1 cellular context compared by ENCODE assay signal in genomic region chr17:4014148-4014927, GRCh38.
TF ChIP-seq lines count a peak whose summit lies in the region.

No MANE protein-coding gene starts in this region.

TF ChIP-seq in HepG2, 621 proteins besides CTCF, POLR2A, EP300 and RAD21 (continued from another document and continues in another):
- TF ChIP-seq MATR3 (CRISPR knock-in tag; IDR thresholded peaks at IDR 0.05): no peak
- TF ChIP-seq ZFP1 (CRISPR knock-in tag; IDR thresholded peaks at IDR 0.05): 0 out of 2 replicates have a peak, but pooled peaks have one; percentile 19
- TF ChIP-seq ZNF460 (CRISPR knock-in tag; IDR thresholded peaks at IDR 0.05; ENCODE audit: borderline replicate concordance): peak; percentile 28; the same call in 1 of the 2 replicates
- no peak for TF ChIP-seq TBP (CRISPR knock-in tag; IDR thresholded peaks at IDR 0.05)
- no peak for TF ChIP-seq ZSCAN30 (CRISPR knock-in tag; IDR thresholded peaks at IDR 0.05)
- no peak for TF ChIP-seq AGO2 (optimal IDR thresholded peaks at IDR 0.05; ENCODE audit: low read depth, low read length)
- TF ChIP-seq SNAI1 (CRISPR knock-in tag; IDR thresholded peaks at IDR 0.05; ENCODE audit: borderline replicate concordance): no peak
- no peak for TF ChIP-seq HOXA5 (CRISPR knock-in tag; IDR thresholded peaks at IDR 0.05)
- no peak for TF ChIP-seq REST (IDR thresholded peaks at IDR 0.05; ENCODE audit: borderline replicate concordance in 1 of 2, low read depth in 1 of 2, low read length in 2 of 2)
- TF ChIP-seq ZFP41 (CRISPR knock-in tag; IDR thresholded peaks at IDR 0.05; ENCODE audit: borderline replicate concordance): no peak
- 0 out of 2 replicates have a peak, but pooled peaks have one; percentile 10 for TF ChIP-seq SIX4 (CRISPR knock-in tag; IDR thresholded peaks at IDR 0.05)
- TF ChIP-seq ZNF576 (CRISPR knock-in tag; IDR thresholded peaks at IDR 0.05): no peak
- no peak for TF ChIP-seq FOXK1 (CRISPR knock-in tag; IDR thresholded peaks at IDR 0.05; ENCODE audit: borderline replicate concordance, low read depth)
- TF ChIP-seq ZHX1 (CRISPR knock-in tag; IDR thresholded peaks at IDR 0.05; ENCODE audit: low read depth): peak; percentile 44; the same call in 1 of the 2 replicates
- TF ChIP-seq ZNF749 (CRISPR knock-in tag; IDR thresholded peaks at IDR 0.05; ENCODE audit: borderline replicate concordance): no peak
- TF ChIP-seq FOXC1 (CRISPR knock-in tag; IDR thresholded peaks at IDR 0.05; ENCODE audit: borderline replicate concordance): peak; percentile 62; the same call in 1 of the 2 replicates
- TF ChIP-seq ZNF816 (CRISPR knock-in tag; IDR thresholded peaks at IDR 0.05; ENCODE audit: borderline replicate concordance): no peak; the same call in 1 of the 2 replicates
- no peak for TF ChIP-seq ZNF558 (CRISPR knock-in tag; IDR thresholded peaks at IDR 0.05; ENCODE audit: borderline replicate concordance)
- TF ChIP-seq ZNF33A (CRISPR knock-in tag; IDR thresholded peaks at IDR 0.05; ENCODE audit: borderline replicate concordance): no peak
- 0 out of 2 replicates have a peak, but pooled peaks have one; percentile 28 for TF ChIP-seq ZNF124 (CRISPR knock-in tag; IDR thresholded peaks at IDR 0.05)
- TF ChIP-seq ZNF761 (CRISPR knock-in tag; conservative IDR thresholded peaks at IDR 0.05): no peak
- TF ChIP-seq, protein P1, sequence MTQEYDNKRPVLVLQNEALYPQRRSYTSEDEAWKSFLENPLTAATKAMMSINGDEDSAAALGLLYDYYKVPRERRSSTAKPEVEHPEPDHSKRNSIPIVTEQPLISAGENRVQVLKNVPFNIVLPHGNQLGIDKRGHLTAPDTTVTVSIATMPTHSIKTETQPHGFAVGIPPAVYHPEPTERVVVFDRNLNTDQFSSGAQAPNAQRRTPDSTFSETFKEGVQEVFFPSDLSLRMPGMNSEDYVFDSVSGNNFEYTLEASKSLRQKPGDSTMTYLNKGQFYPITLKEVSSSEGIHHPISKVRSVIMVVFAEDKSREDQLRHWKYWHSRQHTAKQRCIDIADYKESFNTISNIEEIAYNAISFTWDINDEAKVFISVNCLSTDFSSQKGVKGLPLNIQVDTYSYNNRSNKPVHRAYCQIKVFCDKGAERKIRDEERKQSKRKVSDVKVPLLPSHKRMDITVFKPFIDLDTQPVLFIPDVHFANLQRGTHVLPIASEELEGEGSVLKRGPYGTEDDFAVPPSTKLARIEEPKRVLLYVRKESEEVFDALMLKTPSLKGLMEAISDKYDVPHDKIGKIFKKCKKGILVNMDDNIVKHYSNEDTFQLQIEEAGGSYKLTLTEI (CRISPR knock-in tag; conservative IDR thresholded peaks at IDR 0.05): no peak
- TF ChIP-seq ZNF629 (CRISPR knock-in tag; conservative IDR thresholded peaks at IDR 0.05): peak; percentile 69
- TF ChIP-seq KDM6A (CRISPR knock-in tag; IDR thresholded peaks at IDR 0.05; ENCODE audit: low read depth): peak; percentile 85
- TF ChIP-seq MBNL3 (CRISPR knock-in tag; conservative IDR thresholded peaks at IDR 0.05): no peak
- TF ChIP-seq CEBPB (IDR thresholded peaks at IDR 0.05; ENCODE audit: borderline replicate concordance, low read depth, low read length): no peak
- no peak for TF ChIP-seq SMYD3 (CRISPR knock-in tag; IDR thresholded peaks at IDR 0.05)
- no peak for TF ChIP-seq ARHGAP35 (CRISPR knock-in tag; IDR thresholded peaks at IDR 0.05; ENCODE audit: borderline replicate concordance)
- 0 out of 2 replicates have a peak, but pooled peaks have one; percentile 50 for TF ChIP-seq BORCS8-MEF2B (CRISPR knock-in tag; IDR thresholded peaks at IDR 0.05)
- TF ChIP-seq ZNF672 (CRISPR knock-in tag; IDR thresholded peaks at IDR 0.05): no peak
- TF ChIP-seq TGIF2 (CRISPR knock-in tag; IDR thresholded peaks at IDR 0.05): peak; percentile 78
- TF ChIP-seq IRF9 (CRISPR knock-in tag; IDR thresholded peaks at IDR 0.05; ENCODE audit: borderline replicate concordance): peak; percentile 82; the same call in 1 of the 2 replicates
- TF ChIP-seq TSC22D2 (CRISPR knock-in tag; IDR thresholded peaks at IDR 0.05; ENCODE audit: borderline replicate concordance): no peak
- no peak for TF ChIP-seq ZBTB21 (CRISPR knock-in tag; IDR thresholded peaks at IDR 0.05)
- peak; percentile 83; the same call in 1 of the 2 replicates for TF ChIP-seq PITX1 (CRISPR knock-in tag; IDR thresholded peaks at IDR 0.05)
- TF ChIP-seq ZNF563 (CRISPR knock-in tag; IDR thresholded peaks at IDR 0.05): no peak; the same call in 1 of the 2 replicates
- TF ChIP-seq NBN (conservative IDR thresholded peaks at IDR 0.05): no peak
- no peak for TF ChIP-seq ZEB1 (IDR thresholded peaks at IDR 0.05; ENCODE audit: insufficient replicate concordance, low read depth)
- no peak for TF ChIP-seq KLF6 (CRISPR knock-in tag; IDR thresholded peaks at IDR 0.05)
- TF ChIP-seq, protein P2, sequence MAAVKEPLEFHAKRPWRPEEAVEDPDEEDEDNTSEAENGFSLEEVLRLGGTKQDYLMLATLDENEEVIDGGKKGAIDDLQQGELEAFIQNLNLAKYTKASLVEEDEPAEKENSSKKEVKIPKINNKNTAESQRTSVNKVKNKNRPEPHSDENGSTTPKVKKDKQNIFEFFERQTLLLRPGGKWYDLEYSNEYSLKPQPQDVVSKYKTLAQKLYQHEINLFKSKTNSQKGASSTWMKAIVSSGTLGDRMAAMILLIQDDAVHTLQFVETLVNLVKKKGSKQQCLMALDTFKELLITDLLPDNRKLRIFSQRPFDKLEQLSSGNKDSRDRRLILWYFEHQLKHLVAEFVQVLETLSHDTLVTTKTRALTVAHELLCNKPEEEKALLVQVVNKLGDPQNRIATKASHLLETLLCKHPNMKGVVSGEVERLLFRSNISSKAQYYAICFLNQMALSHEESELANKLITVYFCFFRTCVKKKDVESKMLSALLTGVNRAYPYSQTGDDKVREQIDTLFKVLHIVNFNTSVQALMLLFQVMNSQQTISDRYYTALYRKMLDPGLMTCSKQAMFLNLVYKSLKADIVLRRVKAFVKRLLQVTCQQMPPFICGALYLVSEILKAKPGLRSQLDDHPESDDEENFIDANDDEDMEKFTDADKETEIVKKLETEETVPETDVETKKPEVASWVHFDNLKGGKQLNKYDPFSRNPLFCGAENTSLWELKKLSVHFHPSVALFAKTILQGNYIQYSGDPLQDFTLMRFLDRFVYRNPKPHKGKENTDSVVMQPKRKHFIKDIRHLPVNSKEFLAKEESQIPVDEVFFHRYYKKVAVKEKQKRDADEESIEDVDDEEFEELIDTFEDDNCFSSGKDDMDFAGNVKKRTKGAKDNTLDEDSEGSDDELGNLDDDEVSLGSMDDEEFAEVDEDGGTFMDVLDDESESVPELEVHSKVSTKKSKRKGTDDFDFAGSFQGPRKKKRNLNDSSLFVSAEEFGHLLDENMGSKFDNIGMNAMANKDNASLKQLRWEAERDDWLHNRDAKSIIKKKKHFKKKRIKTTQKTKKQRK (IDR thresholded peaks at IDR 0.05; ENCODE audit: low read length): no peak
- 0 out of 2 replicates have a peak, but pooled peaks have one; percentile 45 for TF ChIP-seq ZNF33B (CRISPR knock-in tag; IDR thresholded peaks at IDR 0.05)
- no peak for TF ChIP-seq RBM22 (optimal IDR thresholded peaks at IDR 0.05; ENCODE audit: low read length)
- TF ChIP-seq BRF2 (CRISPR knock-in tag; IDR thresholded peaks at IDR 0.05): no peak
- no peak; the same call in 1 of the 2 replicates for TF ChIP-seq HMG20A (CRISPR knock-in tag; IDR thresholded peaks at IDR 0.05; ENCODE audit: borderline replicate concordance)
- TF ChIP-seq ADNP (CRISPR knock-in tag; IDR thresholded peaks at IDR 0.05): no peak
- no peak for TF ChIP-seq ZNF34 (CRISPR knock-in tag; IDR thresholded peaks at IDR 0.05; ENCODE audit: borderline replicate concordance)
- no peak for TF ChIP-seq ZNF776 (CRISPR knock-in tag; IDR thresholded peaks at IDR 0.05)
- TF ChIP-seq, protein P3, sequence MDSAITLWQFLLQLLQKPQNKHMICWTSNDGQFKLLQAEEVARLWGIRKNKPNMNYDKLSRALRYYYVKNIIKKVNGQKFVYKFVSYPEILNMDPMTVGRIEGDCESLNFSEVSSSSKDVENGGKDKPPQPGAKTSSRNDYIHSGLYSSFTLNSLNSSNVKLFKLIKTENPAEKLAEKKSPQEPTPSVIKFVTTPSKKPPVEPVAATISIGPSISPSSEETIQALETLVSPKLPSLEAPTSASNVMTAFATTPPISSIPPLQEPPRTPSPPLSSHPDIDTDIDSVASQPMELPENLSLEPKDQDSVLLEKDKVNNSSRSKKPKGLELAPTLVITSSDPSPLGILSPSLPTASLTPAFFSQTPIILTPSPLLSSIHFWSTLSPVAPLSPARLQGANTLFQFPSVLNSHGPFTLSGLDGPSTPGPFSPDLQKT (CRISPR knock-in tag; IDR thresholded peaks at IDR 0.05; ENCODE audit: borderline replicate concordance): no peak
- TF ChIP-seq SRY (CRISPR knock-in tag; IDR thresholded peaks at IDR 0.05): no peak
- peak; percentile 75; the same call in 1 of the 2 replicates for TF ChIP-seq IRF2 (CRISPR knock-in tag; IDR thresholded peaks at IDR 0.05)
- TF ChIP-seq POGZ (CRISPR knock-in tag; IDR thresholded peaks at IDR 0.05): peak; percentile 80
- TF ChIP-seq ZNF644 (CRISPR knock-in tag; IDR thresholded peaks at IDR 0.05; ENCODE audit: low read depth): peak; percentile 98
- peak; percentile 1; the same call in 1 of the 2 replicates for TF ChIP-seq NR0B2 (CRISPR knock-in tag; IDR thresholded peaks at IDR 0.05)
- TF ChIP-seq RNF2 (conservative IDR thresholded peaks at IDR 0.05; ENCODE audit: low read depth): no peak
- peak; percentile 60 for TF ChIP-seq SRF (IDR thresholded peaks at IDR 0.05; ENCODE audit: low read depth, low read length)
